In the genomic region with DNA sequence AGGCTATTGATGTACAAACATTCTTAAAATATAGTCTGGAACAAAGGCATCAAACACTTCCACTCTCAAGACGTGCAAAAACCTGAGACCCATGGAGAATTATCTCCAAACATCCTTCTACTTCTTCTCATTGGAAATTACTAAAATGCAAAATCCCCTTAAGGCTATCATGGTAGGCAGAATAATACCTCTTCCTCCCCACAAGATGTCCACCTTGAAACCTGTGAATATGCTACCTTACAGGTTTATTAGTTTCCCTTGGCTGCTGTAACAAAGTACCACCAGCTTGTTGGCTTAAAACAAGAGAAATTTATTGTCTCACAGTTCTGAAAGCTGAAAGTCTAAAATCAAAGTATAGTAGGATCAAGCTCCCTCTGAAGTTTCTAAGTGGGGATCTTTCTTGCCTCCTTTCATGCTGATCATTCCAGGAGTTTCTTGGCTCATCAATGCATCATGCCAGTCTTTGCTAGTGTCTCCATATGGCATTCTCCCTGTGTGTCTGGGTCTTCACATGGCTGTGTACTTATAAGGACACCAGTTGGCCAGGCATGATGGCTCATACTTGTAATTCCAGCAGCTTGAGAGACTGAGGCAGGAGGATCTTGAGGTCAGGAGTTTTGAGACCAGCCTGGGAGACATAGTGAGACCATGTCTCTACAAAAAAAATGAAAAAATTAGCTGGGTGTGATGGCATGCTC, we compare ENCODE assay signal across 16 cellular contexts.
"Had no signal": no experiment of that assay in that cellular context is flagged by ENCODE, and none has a peak within 500 bp of the region (broad histone marks: within the 10 kb centered on the region; RNA-seq: fewer than 3 reads in every experiment).

No MANE protein-coding gene starts in this region.

- H3K9ac ChIP-seq: neural progenitor cell had no signal

- H3K36me3 ChIP-seq: esophagus squamous epithelium, left ventricle myocardium inferior, lower lobe of right lung, neural progenitor cell, pancreas, transverse colon had no signal

- H3K27me3 ChIP-seq: esophagus squamous epithelium, neural progenitor cell, pancreas, testis, transverse colon had no signal

- H2AFZ ChIP-seq: neural progenitor cell had no signal

- H3K27ac ChIP-seq: esophagus squamous epithelium, left ventricle myocardium inferior, lower lobe of right lung, neural progenitor cell, testis had no signal

- H3K9me3 ChIP-seq: esophagus squamous epithelium, left ventricle myocardium inferior, lower lobe of right lung, pancreas, testis, transverse colon had no signal

- H3K4me2 ChIP-seq: neural progenitor cell had no signal

- H3K4me1 ChIP-seq: lower lobe of right lung, pancreas had no signal

- ATAC-seq: left cardiac atrium, lower lobe of right lung, natural killer cell, pancreas, right cardiac atrium had no signal

- DNase-seq: dermis blood vessel endothelial cell; esophagus squamous epithelium; foreskin fibroblast; kidney; left cardiac atrium; left ventricle myocardium inferior; lower lobe of right lung; natural killer cell; occipital lobe; pancreas; right cardiac atrium; stimulated activated CD4-positive, alpha-beta T cell treated with anti-CD3 and anti-CD28 coated beads, Interleukin-4, amount 100 ng/mL, for 1 hour; stimulated activated CD8-positive, alpha-beta memory T cell treated with anti-CD3 and anti-CD28 coated beads, Interleukin-4, amount 100 ng/mL, for 48 hours; testis; transverse colon had no signal

- H3K4me3 ChIP-seq: esophagus squamous epithelium, left ventricle myocardium inferior, lower lobe of right lung, neural progenitor cell, pancreas, testis, transverse colon had no signal
